1 cellular context compared by ENCODE assay signal in the genomic region with DNA sequence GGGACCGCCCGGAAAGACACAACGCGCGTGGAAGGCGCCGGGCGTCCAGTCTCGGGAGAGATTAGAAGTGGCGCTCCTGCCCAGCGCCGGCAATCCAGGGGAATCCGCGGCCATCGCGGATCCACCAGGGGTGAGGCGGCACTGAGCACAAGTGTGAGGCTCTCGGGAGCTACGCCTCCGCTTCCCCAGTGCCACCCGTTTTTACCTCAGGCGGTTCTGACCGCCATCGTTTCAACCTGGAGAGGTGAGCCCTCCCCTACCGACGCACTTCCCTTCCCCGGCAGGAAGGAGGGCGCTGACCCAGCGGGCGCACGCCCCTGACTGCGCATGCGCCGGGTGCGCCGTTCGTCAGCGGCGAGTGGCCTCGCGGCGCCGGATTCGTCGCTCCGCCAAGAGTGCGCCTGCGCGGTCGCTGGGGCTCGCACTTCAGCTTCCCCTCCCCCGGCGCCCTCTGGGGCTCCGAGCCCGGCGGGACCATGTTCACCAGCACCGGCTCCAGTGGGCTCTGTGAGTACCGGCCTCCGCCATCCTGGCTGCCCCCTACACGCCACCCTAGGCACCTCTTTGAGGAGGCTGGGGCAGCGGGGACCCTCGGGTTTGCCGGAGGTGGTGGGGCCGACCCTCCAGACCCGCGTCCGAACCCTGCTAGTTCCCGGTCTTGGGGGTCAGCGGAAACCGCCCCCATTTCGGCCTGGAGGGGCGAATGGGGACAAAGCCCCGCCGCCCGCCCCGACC.
TF ChIP-seq lines count a peak whose summit lies in the region.

A gene with protein sequence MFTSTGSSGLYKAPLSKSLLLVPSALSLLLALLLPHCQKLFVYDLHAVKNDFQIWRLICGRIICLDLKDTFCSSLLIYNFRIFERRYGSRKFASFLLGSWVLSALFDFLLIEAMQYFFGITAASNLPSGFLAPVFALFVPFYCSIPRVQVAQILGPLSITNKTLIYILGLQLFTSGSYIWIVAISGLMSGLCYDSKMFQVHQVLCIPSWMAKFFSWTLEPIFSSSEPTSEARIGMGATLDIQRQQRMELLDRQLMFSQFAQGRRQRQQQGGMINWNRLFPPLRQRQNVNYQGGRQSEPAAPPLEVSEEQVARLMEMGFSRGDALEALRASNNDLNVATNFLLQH (plus strand): TSS at position 422 of the 735 bp plus-strand sequence. CDS start 55 bp downstream, at position 477.

TF ChIP-seq in K562, 482 proteins besides CTCF, POLR2A, EP300 and RAD21 (continued from another document and continues in another):
- TF ChIP-seq JUN (IDR thresholded peaks at IDR 0.05; ENCODE audit: borderline replicate concordance, low read depth, low read length) = no peak
- TF ChIP-seq JUN (CRISPR knock-in tag; IDR thresholded peaks at IDR 0.05; ENCODE audit: borderline replicate concordance) = no peak
- no peak for TF ChIP-seq HDGF (IDR thresholded peaks at IDR 0.05)
- no peak for TF ChIP-seq RBM14 (IDR thresholded peaks at IDR 0.05; ENCODE audit: borderline replicate concordance, insufficient read depth, low read depth, low read length)
- no peak for TF ChIP-seq ZBTB7A (IDR thresholded peaks at IDR 0.05; ENCODE audit: borderline replicate concordance, control insufficient read depth, low read depth, low read length)
- TF ChIP-seq, protein P1, sequence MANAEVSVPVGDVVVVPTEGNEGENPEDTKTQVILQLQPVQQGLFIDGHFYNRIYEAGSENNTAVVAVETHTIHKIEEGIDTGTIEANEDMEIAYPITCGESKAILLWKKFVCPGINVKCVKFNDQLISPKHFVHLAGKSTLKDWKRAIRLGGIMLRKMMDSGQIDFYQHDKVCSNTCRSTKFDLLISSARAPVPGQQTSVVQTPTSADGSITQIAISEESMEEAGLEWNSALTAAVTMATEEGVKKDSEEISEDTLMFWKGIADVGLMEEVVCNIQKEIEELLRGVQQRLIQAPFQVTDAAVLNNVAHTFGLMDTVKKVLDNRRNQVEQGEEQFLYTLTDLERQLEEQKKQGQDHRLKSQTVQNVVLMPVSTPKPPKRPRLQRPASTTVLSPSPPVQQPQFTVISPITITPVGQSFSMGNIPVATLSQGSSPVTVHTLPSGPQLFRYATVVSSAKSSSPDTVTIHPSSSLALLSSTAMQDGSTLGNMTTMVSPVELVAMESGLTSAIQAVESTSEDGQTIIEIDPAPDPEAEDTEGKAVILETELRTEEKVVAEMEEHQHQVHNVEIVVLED (CRISPR knock-in tag; IDR thresholded peaks at IDR 0.05) = no peak
- TF ChIP-seq ELF1 (tag; IDR thresholded peaks at IDR 0.05) = peak; percentile 75
- TF ChIP-seq KLF13 (tag; IDR thresholded peaks at IDR 0.05; ENCODE audit: borderline replicate concordance, low read depth) = peak; percentile 11; the same call in 1 of the 2 replicates
- no peak for TF ChIP-seq SMARCA5 (IDR thresholded peaks at IDR 0.05)
- no peak for TF ChIP-seq MEF2A (IDR thresholded peaks at IDR 0.05; ENCODE audit: control insufficient read depth, low read depth, low read length)
- peak; percentile 19; the same call in 1 of the 2 replicates for TF ChIP-seq ZNF143 (CRISPR knock-in tag; IDR thresholded peaks at IDR 0.05)
- TF ChIP-seq SMARCC2 (IDR thresholded peaks at IDR 0.05; ENCODE audit: low read depth) = peak; percentile 31; the same call in 1 of the 2 replicates
- TF ChIP-seq, protein P2, sequence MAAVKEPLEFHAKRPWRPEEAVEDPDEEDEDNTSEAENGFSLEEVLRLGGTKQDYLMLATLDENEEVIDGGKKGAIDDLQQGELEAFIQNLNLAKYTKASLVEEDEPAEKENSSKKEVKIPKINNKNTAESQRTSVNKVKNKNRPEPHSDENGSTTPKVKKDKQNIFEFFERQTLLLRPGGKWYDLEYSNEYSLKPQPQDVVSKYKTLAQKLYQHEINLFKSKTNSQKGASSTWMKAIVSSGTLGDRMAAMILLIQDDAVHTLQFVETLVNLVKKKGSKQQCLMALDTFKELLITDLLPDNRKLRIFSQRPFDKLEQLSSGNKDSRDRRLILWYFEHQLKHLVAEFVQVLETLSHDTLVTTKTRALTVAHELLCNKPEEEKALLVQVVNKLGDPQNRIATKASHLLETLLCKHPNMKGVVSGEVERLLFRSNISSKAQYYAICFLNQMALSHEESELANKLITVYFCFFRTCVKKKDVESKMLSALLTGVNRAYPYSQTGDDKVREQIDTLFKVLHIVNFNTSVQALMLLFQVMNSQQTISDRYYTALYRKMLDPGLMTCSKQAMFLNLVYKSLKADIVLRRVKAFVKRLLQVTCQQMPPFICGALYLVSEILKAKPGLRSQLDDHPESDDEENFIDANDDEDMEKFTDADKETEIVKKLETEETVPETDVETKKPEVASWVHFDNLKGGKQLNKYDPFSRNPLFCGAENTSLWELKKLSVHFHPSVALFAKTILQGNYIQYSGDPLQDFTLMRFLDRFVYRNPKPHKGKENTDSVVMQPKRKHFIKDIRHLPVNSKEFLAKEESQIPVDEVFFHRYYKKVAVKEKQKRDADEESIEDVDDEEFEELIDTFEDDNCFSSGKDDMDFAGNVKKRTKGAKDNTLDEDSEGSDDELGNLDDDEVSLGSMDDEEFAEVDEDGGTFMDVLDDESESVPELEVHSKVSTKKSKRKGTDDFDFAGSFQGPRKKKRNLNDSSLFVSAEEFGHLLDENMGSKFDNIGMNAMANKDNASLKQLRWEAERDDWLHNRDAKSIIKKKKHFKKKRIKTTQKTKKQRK (IDR thresholded peaks at IDR 0.05; ENCODE audit: borderline replicate concordance, low read depth, low read length) = no peak
- TF ChIP-seq STAG1 (CRISPR knock-in tag; IDR thresholded peaks at IDR 0.05; ENCODE audit: borderline replicate concordance) = no peak
- TF ChIP-seq, protein P3, sequence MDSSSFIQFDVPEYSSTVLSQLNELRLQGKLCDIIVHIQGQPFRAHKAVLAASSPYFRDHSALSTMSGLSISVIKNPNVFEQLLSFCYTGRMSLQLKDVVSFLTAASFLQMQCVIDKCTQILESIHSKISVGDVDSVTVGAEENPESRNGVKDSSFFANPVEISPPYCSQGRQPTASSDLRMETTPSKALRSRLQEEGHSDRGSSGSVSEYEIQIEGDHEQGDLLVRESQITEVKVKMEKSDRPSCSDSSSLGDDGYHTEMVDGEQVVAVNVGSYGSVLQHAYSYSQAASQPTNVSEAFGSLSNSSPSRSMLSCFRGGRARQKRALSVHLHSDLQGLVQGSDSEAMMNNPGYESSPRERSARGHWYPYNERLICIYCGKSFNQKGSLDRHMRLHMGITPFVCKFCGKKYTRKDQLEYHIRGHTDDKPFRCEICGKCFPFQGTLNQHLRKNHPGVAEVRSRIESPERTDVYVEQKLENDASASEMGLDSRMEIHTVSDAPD (CRISPR knock-in tag; IDR thresholded peaks at IDR 0.05) = no peak
- TF ChIP-seq, protein P4, sequence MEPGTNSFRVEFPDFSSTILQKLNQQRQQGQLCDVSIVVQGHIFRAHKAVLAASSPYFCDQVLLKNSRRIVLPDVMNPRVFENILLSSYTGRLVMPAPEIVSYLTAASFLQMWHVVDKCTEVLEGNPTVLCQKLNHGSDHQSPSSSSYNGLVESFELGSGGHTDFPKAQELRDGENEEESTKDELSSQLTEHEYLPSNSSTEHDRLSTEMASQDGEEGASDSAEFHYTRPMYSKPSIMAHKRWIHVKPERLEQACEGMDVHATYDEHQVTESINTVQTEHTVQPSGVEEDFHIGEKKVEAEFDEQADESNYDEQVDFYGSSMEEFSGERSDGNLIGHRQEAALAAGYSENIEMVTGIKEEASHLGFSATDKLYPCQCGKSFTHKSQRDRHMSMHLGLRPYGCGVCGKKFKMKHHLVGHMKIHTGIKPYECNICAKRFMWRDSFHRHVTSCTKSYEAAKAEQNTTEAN (CRISPR knock-in tag; IDR thresholded peaks at IDR 0.05) = no peak
- peak; percentile 92 for TF ChIP-seq ZFX (CRISPR knock-in tag; IDR thresholded peaks at IDR 0.05)
- TF ChIP-seq MCM2 (IDR thresholded peaks at IDR 0.05; ENCODE audit: low read depth) = no peak
- TF ChIP-seq ZNF445 (CRISPR knock-in tag; IDR thresholded peaks at IDR 0.05; ENCODE audit: low read depth) = no peak
- TF ChIP-seq GABPB2 (CRISPR knock-in tag; conservative IDR thresholded peaks at IDR 0.05) = no peak
- no peak for TF ChIP-seq TGIF2 (CRISPR knock-in tag; IDR thresholded peaks at IDR 0.05)
- no peak for TF ChIP-seq CBX8 (IDR thresholded peaks at IDR 0.05; ENCODE audit: borderline replicate concordance, extremely low read depth, low read depth, low read length, poor library complexity, severe bottlenecking)
- TF ChIP-seq, protein P5, sequence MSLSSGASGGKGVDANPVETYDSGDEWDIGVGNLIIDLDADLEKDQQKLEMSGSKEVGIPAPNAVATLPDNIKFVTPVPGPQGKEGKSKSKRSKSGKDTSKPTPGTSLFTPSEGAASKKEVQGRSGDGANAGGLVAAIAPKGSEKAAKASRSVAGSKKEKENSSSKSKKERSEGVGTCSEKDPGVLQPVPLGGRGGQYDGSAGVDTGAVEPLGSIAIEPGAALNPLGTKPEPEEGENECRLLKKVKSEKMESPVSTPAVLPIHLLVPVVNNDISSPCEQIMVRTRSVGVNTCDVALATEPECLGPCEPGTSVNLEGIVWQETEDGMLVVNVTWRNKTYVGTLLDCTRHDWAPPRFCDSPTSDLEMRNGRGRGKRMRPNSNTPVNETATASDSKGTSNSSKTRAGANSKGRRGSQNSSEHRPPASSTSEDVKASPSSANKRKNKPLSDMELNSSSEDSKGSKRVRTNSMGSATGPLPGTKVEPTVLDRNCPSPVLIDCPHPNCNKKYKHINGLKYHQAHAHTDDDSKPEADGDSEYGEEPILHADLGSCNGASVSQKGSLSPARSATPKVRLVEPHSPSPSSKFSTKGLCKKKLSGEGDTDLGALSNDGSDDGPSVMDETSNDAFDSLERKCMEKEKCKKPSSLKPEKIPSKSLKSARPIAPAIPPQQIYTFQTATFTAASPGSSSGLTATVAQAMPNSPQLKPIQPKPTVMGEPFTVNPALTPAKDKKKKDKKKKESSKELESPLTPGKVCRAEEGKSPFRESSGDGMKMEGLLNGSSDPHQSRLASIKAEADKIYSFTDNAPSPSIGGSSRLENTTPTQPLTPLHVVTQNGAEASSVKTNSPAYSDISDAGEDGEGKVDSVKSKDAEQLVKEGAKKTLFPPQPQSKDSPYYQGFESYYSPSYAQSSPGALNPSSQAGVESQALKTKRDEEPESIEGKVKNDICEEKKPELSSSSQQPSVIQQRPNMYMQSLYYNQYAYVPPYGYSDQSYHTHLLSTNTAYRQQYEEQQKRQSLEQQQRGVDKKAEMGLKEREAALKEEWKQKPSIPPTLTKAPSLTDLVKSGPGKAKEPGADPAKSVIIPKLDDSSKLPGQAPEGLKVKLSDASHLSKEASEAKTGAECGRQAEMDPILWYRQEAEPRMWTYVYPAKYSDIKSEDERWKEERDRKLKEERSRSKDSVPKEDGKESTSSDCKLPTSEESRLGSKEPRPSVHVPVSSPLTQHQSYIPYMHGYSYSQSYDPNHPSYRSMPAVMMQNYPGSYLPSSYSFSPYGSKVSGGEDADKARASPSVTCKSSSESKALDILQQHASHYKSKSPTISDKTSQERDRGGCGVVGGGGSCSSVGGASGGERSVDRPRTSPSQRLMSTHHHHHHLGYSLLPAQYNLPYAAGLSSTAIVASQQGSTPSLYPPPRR (CRISPR knock-in tag; IDR thresholded peaks at IDR 0.05; ENCODE audit: borderline replicate concordance) = 0 out of 2 replicates have a peak, but pooled peaks have one; percentile 39
- no peak for TF ChIP-seq C11orf30 (IDR thresholded peaks at IDR 0.05; ENCODE audit: low read depth)
- 0 out of 2 replicates have a peak, but pooled peaks have one; percentile 20 for TF ChIP-seq EGR1 (conservative IDR thresholded peaks at IDR 0.05)
- TF ChIP-seq, protein P6, sequence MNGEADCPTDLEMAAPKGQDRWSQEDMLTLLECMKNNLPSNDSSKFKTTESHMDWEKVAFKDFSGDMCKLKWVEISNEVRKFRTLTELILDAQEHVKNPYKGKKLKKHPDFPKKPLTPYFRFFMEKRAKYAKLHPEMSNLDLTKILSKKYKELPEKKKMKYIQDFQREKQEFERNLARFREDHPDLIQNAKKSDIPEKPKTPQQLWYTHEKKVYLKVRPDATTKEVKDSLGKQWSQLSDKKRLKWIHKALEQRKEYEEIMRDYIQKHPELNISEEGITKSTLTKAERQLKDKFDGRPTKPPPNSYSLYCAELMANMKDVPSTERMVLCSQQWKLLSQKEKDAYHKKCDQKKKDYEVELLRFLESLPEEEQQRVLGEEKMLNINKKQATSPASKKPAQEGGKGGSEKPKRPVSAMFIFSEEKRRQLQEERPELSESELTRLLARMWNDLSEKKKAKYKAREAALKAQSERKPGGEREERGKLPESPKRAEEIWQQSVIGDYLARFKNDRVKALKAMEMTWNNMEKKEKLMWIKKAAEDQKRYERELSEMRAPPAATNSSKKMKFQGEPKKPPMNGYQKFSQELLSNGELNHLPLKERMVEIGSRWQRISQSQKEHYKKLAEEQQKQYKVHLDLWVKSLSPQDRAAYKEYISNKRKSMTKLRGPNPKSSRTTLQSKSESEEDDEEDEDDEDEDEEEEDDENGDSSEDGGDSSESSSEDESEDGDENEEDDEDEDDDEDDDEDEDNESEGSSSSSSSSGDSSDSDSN (IDR thresholded peaks at IDR 0.05; ENCODE audit: borderline replicate concordance in 1 of 2, low read depth in 2 of 2, low read length in 2 of 2) = no peak
- peak; percentile 91 for TF ChIP-seq GABPA (tag; conservative IDR thresholded peaks at IDR 0.05; ENCODE audit: low read depth)
- TF ChIP-seq, protein P7, sequence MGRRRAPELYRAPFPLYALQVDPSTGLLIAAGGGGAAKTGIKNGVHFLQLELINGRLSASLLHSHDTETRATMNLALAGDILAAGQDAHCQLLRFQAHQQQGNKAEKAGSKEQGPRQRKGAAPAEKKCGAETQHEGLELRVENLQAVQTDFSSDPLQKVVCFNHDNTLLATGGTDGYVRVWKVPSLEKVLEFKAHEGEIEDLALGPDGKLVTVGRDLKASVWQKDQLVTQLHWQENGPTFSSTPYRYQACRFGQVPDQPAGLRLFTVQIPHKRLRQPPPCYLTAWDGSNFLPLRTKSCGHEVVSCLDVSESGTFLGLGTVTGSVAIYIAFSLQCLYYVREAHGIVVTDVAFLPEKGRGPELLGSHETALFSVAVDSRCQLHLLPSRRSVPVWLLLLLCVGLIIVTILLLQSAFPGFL (CRISPR knock-in tag; IDR thresholded peaks at IDR 0.05) = no peak
- no peak for TF ChIP-seq ZNF41 (CRISPR knock-in tag; conservative IDR thresholded peaks at IDR 0.05)
- TF ChIP-seq MBD2 (IDR thresholded peaks at IDR 0.05; ENCODE audit: borderline replicate concordance, low read depth) = peak; percentile 78
- peak; percentile 25 to 43; a peak in 1 of 4 replicates for TF ChIP-seq TEAD1 (CRISPR knock-in tag; IDR thresholded peaks at IDR 0.05)
- TF ChIP-seq, protein P8, sequence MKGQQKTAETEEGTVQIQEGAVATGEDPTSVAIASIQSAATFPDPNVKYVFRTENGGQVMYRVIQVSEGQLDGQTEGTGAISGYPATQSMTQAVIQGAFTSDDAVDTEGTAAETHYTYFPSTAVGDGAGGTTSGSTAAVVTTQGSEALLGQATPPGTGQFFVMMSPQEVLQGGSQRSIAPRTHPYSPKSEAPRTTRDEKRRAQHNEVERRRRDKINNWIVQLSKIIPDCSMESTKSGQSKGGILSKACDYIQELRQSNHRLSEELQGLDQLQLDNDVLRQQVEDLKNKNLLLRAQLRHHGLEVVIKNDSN (CRISPR knock-in tag; IDR thresholded peaks at IDR 0.05) = no peak
- no peak for TF ChIP-seq STAT5B (CRISPR knock-in tag; IDR thresholded peaks at IDR 0.05)
- TF ChIP-seq ZNF354B (CRISPR knock-in tag; IDR thresholded peaks at IDR 0.05) = no peak
- TF ChIP-seq, protein P9, sequence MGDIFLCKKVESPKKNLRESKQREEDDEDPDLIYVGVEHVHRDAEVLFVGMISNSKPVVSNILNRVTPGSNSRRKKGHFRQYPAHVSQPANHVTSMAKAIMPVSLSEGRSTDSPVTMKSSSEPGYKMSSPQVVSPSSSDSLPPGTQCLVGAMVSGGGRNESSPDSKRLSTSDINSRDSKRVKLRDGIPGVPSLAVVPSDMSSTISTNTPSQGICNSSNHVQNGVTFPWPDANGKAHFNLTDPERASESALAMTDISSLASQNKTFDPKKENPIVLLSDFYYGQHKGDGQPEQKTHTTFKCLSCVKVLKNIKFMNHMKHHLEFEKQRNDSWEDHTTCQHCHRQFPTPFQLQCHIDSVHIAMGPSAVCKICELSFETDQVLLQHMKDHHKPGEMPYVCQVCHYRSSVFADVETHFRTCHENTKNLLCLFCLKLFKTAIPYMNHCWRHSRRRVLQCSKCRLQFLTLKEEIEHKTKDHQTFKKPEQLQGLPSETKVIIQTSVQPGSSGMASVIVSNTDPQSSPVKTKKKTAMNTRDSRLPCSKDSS (IDR thresholded peaks at IDR 0.05; ENCODE audit: low read depth, partially characterized antibody) = no peak
